ENCODE assay signal across 22 cellular contexts in genomic region chr2:230400041-230400440, GRCh38. TPM values are rescaled to one million over a fixed set of nuclear protein-coding genes. Genes with fewer than 3 reads are reported as not detected.
DNase-seq lines count a peak whose midpoint lies in the region; ATAC-seq and TF ChIP-seq lines count a peak whose summit lies in the region.
"Had no signal": no experiment of that assay in that cellular context is flagged by ENCODE, and none has a peak within 500 bp of the region (broad histone marks: within the 10 kb centered on the region; RNA-seq: fewer than 3 reads in every experiment).

No MANE protein-coding gene starts in this region.

- H2AFZ ChIP-seq in osteoblast (ENCODE audit: low read length) = no peak overlapping the region

- intact Hi-C loops in activated CD4-positive, alpha-beta T cell treated with anti-CD3 and anti-CD28 coated beads for 36 hours (cut with DNase I, micrococcal nuclease) = no loop called here
- intact Hi-C loops in CD4-positive, alpha-beta memory T cell (cut with micrococcal nuclease) = no loop called here

- no peaks in the 10 kb centered on the region for H3K27me3 Mint-ChIP-seq in activated CD4-positive, alpha-beta T cell treated with anti-CD3 and anti-CD28 coated beads for 36 hours
- no peaks in the 10 kb centered on the region for H3K27me3 Mint-ChIP-seq in activated CD4-positive, alpha-beta T cell treated with anti-CD3 and anti-CD28 coated beads, Interleukin-2, amount 10 ng/mL, durations not matched to agents 7 days and 5 days
- H3K27me3 Mint-ChIP-seq in CD4-positive, alpha-beta memory T cell = no peaks in the 10 kb centered on the region
- no peaks in the 10 kb centered on the region for H3K27me3 Mint-ChIP-seq in activated naive CD8-positive, alpha-beta T cell treated with anti-CD3 and anti-CD28 coated beads for 36 hours
- H3K27me3 Mint-ChIP-seq in naive thymus-derived CD8-positive, alpha-beta T cell = no peaks in the 10 kb centered on the region

- no peak overlapping the region for H3K4me3 ChIP-seq in CD4-positive, alpha-beta memory T cell (ENCODE audit: low read length in 2 of 2)
- H3K4me3 ChIP-seq in osteoblast (ENCODE audit: insufficient read depth, low read length) = no peak overlapping the region
- H3K4me3 ChIP-seq: GM12878, Peyer's patch had no signal

- H3K79me2 ChIP-seq in osteoblast (ENCODE audit: insufficient read depth, low read length) = no peaks in the 10 kb centered on the region

- H3K36me3 Mint-ChIP-seq in activated CD4-positive, alpha-beta T cell treated with anti-CD3 and anti-CD28 coated beads for 36 hours (ENCODE audit: low read depth) = peaks cover 70% of the 10 kb centered on the region
- peaks cover 88% of the 10 kb centered on the region for H3K36me3 Mint-ChIP-seq in activated CD4-positive, alpha-beta T cell treated with anti-CD3 and anti-CD28 coated beads, Interleukin-2, amount 10 ng/mL, durations not matched to agents 7 days and 5 days (ENCODE audit: low read depth)
- H3K36me3 Mint-ChIP-seq in CD4-positive, alpha-beta memory T cell = peaks cover 78 to 86% of the 10 kb centered on the region in 2 donors
- H3K36me3 Mint-ChIP-seq in activated naive CD8-positive, alpha-beta T cell treated with anti-CD3 and anti-CD28 coated beads for 36 hours = peaks cover 57% of the 10 kb centered on the region
- peaks cover 31 to 88% (median 51%) of the 10 kb centered on the region in 3 donors for H3K36me3 Mint-ChIP-seq in naive thymus-derived CD8-positive, alpha-beta T cell

- DNase-seq in activated CD4-positive, alpha-beta T cell treated with anti-CD3 and anti-CD28 coated beads for 36 hours = no peak
- DNase-seq in activated CD4-positive, alpha-beta T cell treated with anti-CD3 and anti-CD28 coated beads, Interleukin-2, amount 10 ng/mL, durations not matched to agents 7 days and 5 days = no peak
- no peak for DNase-seq in CD4-positive, alpha-beta memory T cell
- DNase-seq in activated naive CD8-positive, alpha-beta T cell treated with anti-CD3 and anti-CD28 coated beads for 36 hours = no peak
- DNase-seq in naive thymus-derived CD8-positive, alpha-beta T cell = no peak
- DNase-seq in osteoblast (ENCODE audit: insufficient read length, low spot score, missing footprints) = no peak
- DNase-seq: 8988T, DND-41, H7, KBM-7, NCI-H1092 treated with DMSO at 0.1 percent for 48 hours, NCI-H1436 treated with DMSO at 0.1 percent for 48 hours, NCI-H2029 treated with DMSO at 0.1 percent for 48 hours, NCI-H2171 treated with DMSO at 0.1 percent for 48 hours, NCI-H524 treated with DMSO at 0.1 percent for 48 hours, NCI-H82, Peyer's patch had no signal

- H3K4me1 ChIP-seq in CD4-positive, alpha-beta memory T cell (ENCODE audit: insufficient read depth, low read length) = no peaks in the 10 kb centered on the region
- no peaks in the 10 kb centered on the region for H3K4me1 ChIP-seq in osteoblast (ENCODE audit: insufficient read depth, low read length)
- H3K4me1 ChIP-seq: Peyer's patch had no signal

- no peak overlapping the region for H3K27ac ChIP-seq in CD4-positive, alpha-beta memory T cell (ENCODE audit: low read depth, low read length)
- H3K27ac ChIP-seq in osteoblast (ENCODE audit: low read depth, low read length) = no peak overlapping the region
- H3K27ac ChIP-seq: C4-2B, Peyer's patch had no signal

- no peak overlapping the region for H3K4me2 ChIP-seq in osteoblast (ENCODE audit: insufficient read depth, low read length)

- CTCF ChIA-PET in activated CD4-positive, alpha-beta T cell treated with anti-CD3 and anti-CD28 coated beads for 36 hours (lab: Charles Lee) = no interaction called here
- CTCF ChIA-PET in activated CD4-positive, alpha-beta T cell treated with anti-CD3 and anti-CD28 coated beads, Interleukin-2, amount 10 ng/mL, durations not matched to agents 7 days and 5 days (lab: Charles Lee) = no interaction called here
- CTCF ChIA-PET in CD4-positive, alpha-beta memory T cell (lab: Charles Lee; ENCODE audit: partially characterized antibody) = no interaction called here

- no peaks in the 10 kb centered on the region for H3K9me3 Mint-ChIP-seq in activated CD4-positive, alpha-beta T cell treated with anti-CD3 and anti-CD28 coated beads for 36 hours (ENCODE audit: low read depth)
- H3K9me3 Mint-ChIP-seq in activated CD4-positive, alpha-beta T cell treated with anti-CD3 and anti-CD28 coated beads, Interleukin-2, amount 10 ng/mL, durations not matched to agents 7 days and 5 days = peaks cover 7% of the 10 kb centered on the region
- H3K9me3 Mint-ChIP-seq in CD4-positive, alpha-beta memory T cell = peaks cover 0 to 9% (median 1%) of the 10 kb centered on the region in 8 donors
- H3K9me3 Mint-ChIP-seq in activated naive CD8-positive, alpha-beta T cell treated with anti-CD3 and anti-CD28 coated beads for 36 hours = peaks cover 3% of the 10 kb centered on the region
- peaks cover 0 to 11% (median 0%) of the 10 kb centered on the region in 9 donors for H3K9me3 Mint-ChIP-seq in naive thymus-derived CD8-positive, alpha-beta T cell

- H3K9me3 ChIP-seq in CD4-positive, alpha-beta memory T cell (ENCODE audit: control insufficient read depth in 1 of 2, low read length in 2 of 2) = peaks cover 0 to 5% of the 10 kb centered on the region in 2 donors
- H3K9me3 ChIP-seq in osteoblast (ENCODE audit: low read depth, low read length) = no peaks in the 10 kb centered on the region
- H3K9me3 ChIP-seq: Peyer's patch had no signal

- H3K27me3 ChIP-seq in CD4-positive, alpha-beta memory T cell (ENCODE audit: insufficient read depth, low read length) = no peaks in the 10 kb centered on the region
- H3K27me3 ChIP-seq in osteoblast (ENCODE audit: insufficient read depth, low read length) = no peaks in the 10 kb centered on the region
- H3K27me3 ChIP-seq: Peyer's patch had no signal

- H3K27ac Mint-ChIP-seq in activated CD4-positive, alpha-beta T cell treated with anti-CD3 and anti-CD28 coated beads for 36 hours = peak overlapping the region; percentile 4
- no peak overlapping the region for H3K27ac Mint-ChIP-seq in activated CD4-positive, alpha-beta T cell treated with anti-CD3 and anti-CD28 coated beads, Interleukin-2, amount 10 ng/mL, durations not matched to agents 7 days and 5 days
- peak overlapping the region in 4 of 7 donors; percentile 18 to 57 (median 44) for H3K27ac Mint-ChIP-seq in CD4-positive, alpha-beta memory T cell
- peak overlapping the region; percentile 34 for H3K27ac Mint-ChIP-seq in activated naive CD8-positive, alpha-beta T cell treated with anti-CD3 and anti-CD28 coated beads for 36 hours
- H3K27ac Mint-ChIP-seq in naive thymus-derived CD8-positive, alpha-beta T cell = peak overlapping the region in 6 of 10 donors; percentile 26 to 74 (median 66)

- H3K4me3 Mint-ChIP-seq in activated CD4-positive, alpha-beta T cell treated with anti-CD3 and anti-CD28 coated beads for 36 hours = no peak overlapping the region
- H3K4me3 Mint-ChIP-seq in activated CD4-positive, alpha-beta T cell treated with anti-CD3 and anti-CD28 coated beads, Interleukin-2, amount 10 ng/mL, durations not matched to agents 7 days and 5 days = no peak overlapping the region
- no peak overlapping the region for H3K4me3 Mint-ChIP-seq in CD4-positive, alpha-beta memory T cell
- H3K4me3 Mint-ChIP-seq in activated naive CD8-positive, alpha-beta T cell treated with anti-CD3 and anti-CD28 coated beads for 36 hours = no peak overlapping the region
- no peak overlapping the region for H3K4me3 Mint-ChIP-seq in naive thymus-derived CD8-positive, alpha-beta T cell

- no peaks in the 10 kb centered on the region for H3K4me1 Mint-ChIP-seq in activated CD4-positive, alpha-beta T cell treated with anti-CD3 and anti-CD28 coated beads for 36 hours
- H3K4me1 Mint-ChIP-seq in activated CD4-positive, alpha-beta T cell treated with anti-CD3 and anti-CD28 coated beads, Interleukin-2, amount 10 ng/mL, durations not matched to agents 7 days and 5 days = no peaks in the 10 kb centered on the region
- peaks cover 0 to 4% (median 0%) of the 10 kb centered on the region in 4 donors for H3K4me1 Mint-ChIP-seq in CD4-positive, alpha-beta memory T cell
- no peaks in the 10 kb centered on the region for H3K4me1 Mint-ChIP-seq in activated naive CD8-positive, alpha-beta T cell treated with anti-CD3 and anti-CD28 coated beads for 36 hours
- peaks cover 0 to 4% (median 1%) of the 10 kb centered on the region in 4 donors for H3K4me1 Mint-ChIP-seq in naive thymus-derived CD8-positive, alpha-beta T cell

- ATAC-seq in activated CD4-positive, alpha-beta T cell treated with anti-CD3 and anti-CD28 coated beads for 36 hours = no peak
- ATAC-seq in naive thymus-derived CD8-positive, alpha-beta T cell = no peak
- ATAC-seq in GM21737 (IDR thresholded peaks at IDR 0.05; ENCODE audit: unreplicated experiment) (no peak), GM21529 (IDR thresholded peaks at IDR 0.05; ENCODE audit: unreplicated experiment) (no peak)
- ATAC-seq: GM12878, SK-N-SH treated with all-trans-retinoic acid at 6 μM for 48 hours had no signal

- POLR2A ChIA-PET in activated CD4-positive, alpha-beta T cell treated with anti-CD3 and anti-CD28 coated beads for 36 hours (lab: Charles Lee) = no interaction called here
- POLR2A ChIA-PET in activated CD4-positive, alpha-beta T cell treated with anti-CD3 and anti-CD28 coated beads, Interleukin-2, amount 10 ng/mL, durations not matched to agents 7 days and 5 days (lab: Charles Lee) = no interaction called here
- POLR2A ChIA-PET in CD4-positive, alpha-beta memory T cell (lab: Charles Lee; ENCODE audit: partially characterized antibody) = no interaction called here
- POLR2A ChIA-PET in naive thymus-derived CD8-positive, alpha-beta T cell (lab: Charles Lee) = no interaction called here

- no peak for TF ChIP-seq CTCF in osteoblast (IDR thresholded peaks at IDR 0.05; ENCODE audit: extremely low read depth, low read depth, low read length)

- H3K36me3 ChIP-seq in CD4-positive, alpha-beta memory T cell (ENCODE audit: insufficient read depth, low read length) = peaks cover 46% of the 10 kb centered on the region
- H3K36me3 ChIP-seq in osteoblast (ENCODE audit: insufficient read depth, low read length) = peaks cover 10% of the 10 kb centered on the region

- H4K20me1 ChIP-seq in osteoblast (ENCODE audit: insufficient read depth, low read length) = no peaks in the 10 kb centered on the region

RNA-seq across cellular contexts. Expression of gene SP100, which starts 16.0 kb away (rescaled TPM):
- total RNA-seq in activated CD4-positive, alpha-beta T cell treated with anti-CD3 and anti-CD28 coated beads for 36 hours = 100 to 1,000 TPM; 150 to 174 TPM
- total RNA-seq in activated CD4-positive, alpha-beta T cell treated with anti-CD3 and anti-CD28 coated beads, Interleukin-2, amount 10 ng/mL, durations not matched to agents 7 days and 5 days = 100 to 1,000 TPM; 364 to 392 TPM
- total RNA-seq in CD4-positive, alpha-beta memory T cell = 100 to 1,000 TPM; 210 to 226 TPM
- polyA plus RNA-seq in CD4-positive, alpha-beta memory T cell = 100 to 1,000 TPM; 101 to 222 TPM
- 100 to 1,000 TPM; 108 to 112 TPM for total RNA-seq in activated naive CD8-positive, alpha-beta T cell treated with anti-CD3 and anti-CD28 coated beads for 36 hours
- total RNA-seq in naive thymus-derived CD8-positive, alpha-beta T cell = 100 to 1,000 TPM; 209 to 221 TPM
- 100 to 1,000 TPM in 1 of 3 donors, 10 to 100 TPM in 2; 81.0 to 174 (median 91.1) TPM for polyA plus RNA-seq in naive thymus-derived CD8-positive, alpha-beta T cell
- total RNA-seq in osteoblast = 137 and 149 TPM in 2 replicates
- total RNA-seq: H7 had no signal
